In the genomic region with DNA sequence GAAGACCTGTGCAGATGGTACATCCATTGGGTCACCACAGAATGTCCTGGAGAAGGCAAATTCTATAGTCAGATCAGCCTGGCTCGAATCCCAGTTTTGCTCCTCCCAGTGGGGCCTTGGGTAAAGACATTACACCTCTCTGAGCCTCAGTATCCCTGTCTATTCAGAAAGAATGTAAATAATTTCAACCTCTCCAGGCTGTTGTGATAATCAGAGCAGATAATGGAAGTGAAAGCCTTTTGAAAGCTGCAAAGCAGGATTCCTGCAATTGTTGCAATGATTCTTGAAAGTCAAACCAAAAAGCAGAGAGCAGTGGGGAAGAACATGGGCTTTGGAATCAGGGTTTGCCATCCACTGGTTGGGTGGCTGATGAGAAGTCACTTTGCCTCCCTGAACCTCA, we compare ENCODE assay signal across 22 cellular contexts.
"Had no signal": no experiment of that assay in that cellular context is flagged by ENCODE, and none has a peak within 500 bp of the region (broad histone marks: within the 10 kb centered on the region; RNA-seq: fewer than 3 reads in every experiment).

No MANE protein-coding gene starts in this region.

- H3K4me1 ChIP-seq: neural progenitor cell, parathyroid adenoma, prostate gland, sigmoid colon, spleen, testis, upper lobe of left lung, uterus had no signal

- ATAC-seq: mucosa of descending colon; naive thymus-derived CD4-positive, alpha-beta T cell; right cardiac atrium; stimulated activated memory B cell treated with anti-CD40 and anti-IgM and Interleukin-4, amounts not matched to agents 10 μg/mL and 1 μg/mL and 100 μg/mL, for 72 hours; stimulated activated naive CD8-positive, alpha-beta T cell treated with anti-CD3 and anti-CD28 coated beads, Interleukin-15, Interleukin-2, amounts not matched to agents 100 U/mL and 50 U/mL, for 24 hours had no signal

- H3K27me3 ChIP-seq: neural progenitor cell, testis, upper lobe of left lung, uterus had no signal

- H3K9me3 ChIP-seq: mucosa of descending colon, prostate gland, sigmoid colon, spleen, testis, tibial artery, upper lobe of left lung, uterus had no signal

- H3K4me3 ChIP-seq: dorsolateral prefrontal cortex, lung, mucosa of descending colon, neural progenitor cell, prostate gland, sigmoid colon, skin epidermis, spleen, testis, tibial artery, upper lobe of left lung, uterus had no signal

- DNase-seq: dorsolateral prefrontal cortex; effector CD4-positive, alpha-beta T cell; hypothalamus; immature natural killer cell; mucosa of descending colon; naive thymus-derived CD4-positive, alpha-beta T cell; right cardiac atrium; sigmoid colon; spleen; stimulated activated CD4-positive, alpha-beta T cell treated with anti-CD3 and anti-CD28 coated beads, Interleukin-4, amount 100 ng/mL, for 4 hours; stimulated activated naive CD8-positive, alpha-beta T cell treated with anti-CD3 and anti-CD28 coated beads, Interleukin-15, Interleukin-2, amounts not matched to agents 100 U/mL and 50 U/mL, for 24 hours; substantia nigra; testis; tibial artery; upper lobe of left lung; uterus had no signal

- H3K27ac ChIP-seq: dorsolateral prefrontal cortex, neural progenitor cell, parathyroid adenoma, prostate gland, sigmoid colon, skin epidermis, spleen, testis, tibial artery, upper lobe of left lung, uterus had no signal

- H3K36me3 ChIP-seq: neural progenitor cell, prostate gland, sigmoid colon, spleen, tibial artery, upper lobe of left lung, uterus had no signal
